ENCODE assay signal across 10 cellular contexts in genomic region chr1:24021403-24022266, GRCh38. TPM values are rescaled to one million over a fixed set of nuclear protein-coding genes. Genes with fewer than 3 reads are reported as not detected.
DNase-seq lines count a peak whose midpoint lies in the region; ATAC-seq and TF ChIP-seq lines count a peak whose summit lies in the region.
"Had no signal": no experiment of that assay in that cellular context is flagged by ENCODE, and none has a peak within 500 bp of the region (broad histone marks: within the 10 kb centered on the region; RNA-seq: fewer than 3 reads in every experiment).

No MANE protein-coding gene starts in this region.

- ATAC-seq in upper lobe of left lung (ENCODE audit: low FRiP score in 2 of 2), result no peak
- ATAC-seq in activated CD4-positive, alpha-beta T cell treated with anti-CD3 and anti-CD28 coated beads for 36 hours, result no peak

- TF ChIP-seq EP300 in upper lobe of left lung (IDR thresholded peaks at IDR 0.05), result no peak

- no peaks in the 10 kb centered on the region for H3K9me3 ChIP-seq in mesodermal cell (ENCODE audit: control insufficient read depth, low read length)
- H3K9me3 ChIP-seq in upper lobe of left lung, result no peaks in the 10 kb centered on the region

- H3K27ac Mint-ChIP-seq in activated CD4-positive, alpha-beta T cell treated with anti-CD3 and anti-CD28 coated beads for 36 hours, result no peak overlapping the region
- H3K27ac Mint-ChIP-seq: T-helper 1 cell treated with Interleukin-12 subunit alpha and Interleukin-12 subunit beta and Interleukin-4 antibody, amounts not matched to agents 30 μg/mL and 1 μg/mL, for 36 hours had no signal

- H3K4me1 ChIP-seq in mesodermal cell (ENCODE audit: control insufficient read depth, insufficient read depth, low read length, poor library complexity, severe bottlenecking) (peaks cover 36% of the 10 kb centered on the region), upper lobe of left lung (peaks cover 22 to 31% (median 28%) of the 10 kb centered on the region in 4 donors)

- CTCF ChIA-PET in activated CD4-positive, alpha-beta T cell treated with anti-CD3 and anti-CD28 coated beads for 36 hours (lab: Charles Lee), result interaction anchor here (0.6 to 0.7 kb wide), 2 partner anchors 63 to 839 kb away, joined by 3 read pairs; no protein-coding TSS in a partner anchor

- no peaks in the 10 kb centered on the region for H3K36me3 Mint-ChIP-seq in activated CD4-positive, alpha-beta T cell treated with anti-CD3 and anti-CD28 coated beads for 36 hours (ENCODE audit: low read depth)

- H3K27me3 Mint-ChIP-seq in activated CD4-positive, alpha-beta T cell treated with anti-CD3 and anti-CD28 coated beads for 36 hours, result no peaks in the 10 kb centered on the region

- H3K27me3 ChIP-seq in upper lobe of left lung, result no peaks in the 10 kb centered on the region

- no peaks in the 10 kb centered on the region for H3K4me1 Mint-ChIP-seq in activated CD4-positive, alpha-beta T cell treated with anti-CD3 and anti-CD28 coated beads for 36 hours

- H3K27ac ChIP-seq in mesodermal cell (ENCODE audit: low read depth, low read length, severe bottlenecking) (peak overlapping the region; percentile 82), upper lobe of left lung (peak overlapping the region in 3 of 4 donors; percentile 72 to 89 (median 83))
- H3K27ac ChIP-seq: KMS-11 had no signal

- DNase-seq in NCI-H146 treated with DMSO at 0.1 percent for 48 hours (lab: John Stamatoyannopoulos, UW; ENCODE audit: unreplicated experiment) (peak; percentile 28), cerebellar cortex (ENCODE audit: low spot score) (peak; percentile 16), upper lobe of left lung (no peak), NCI-H2171 treated with DMSO at 0.1 percent for 48 hours (lab: John Stamatoyannopoulos, UW) (no peak), HK-2 (ENCODE audit: unreplicated experiment) (no peak)
- DNase-seq in activated CD4-positive, alpha-beta T cell treated with anti-CD3 and anti-CD28 coated beads for 36 hours, result no peak
- DNase-seq: NCI-H446 had no signal

- TF ChIP-seq POLR2A in upper lobe of left lung (IDR thresholded peaks at IDR 0.05), result no peak

- 97 to 100% methylated on average over 5 to 7 of the region's 7 CpGs for WGBS in mesodermal cell (ENCODE audit: insufficient coverage in 2 of 2), 2 experiments
- 80 to 82% methylated on average over 7 of the region's 7 CpGs for WGBS in upper lobe of left lung, 2 donors

- H3K4me3 ChIP-seq in mesodermal cell (ENCODE audit: extremely low read depth, insufficient read depth, low read length, poor library complexity, severe bottlenecking) (no peak overlapping the region), upper lobe of left lung (no peak overlapping the region)

- H3K36me3 ChIP-seq in mesodermal cell (ENCODE audit: control insufficient read depth, insufficient read depth, low read length) (no peaks in the 10 kb centered on the region), upper lobe of left lung (no peaks in the 10 kb centered on the region)

- no peak for TF ChIP-seq CTCF in upper lobe of left lung (IDR thresholded peaks at IDR 0.05)

- no peak overlapping the region for H3K4me3 Mint-ChIP-seq in activated CD4-positive, alpha-beta T cell treated with anti-CD3 and anti-CD28 coated beads for 36 hours
- H3K4me3 Mint-ChIP-seq: T-helper 1 cell treated with Interleukin-12 subunit alpha and Interleukin-12 subunit beta and Interleukin-4 antibody, amounts not matched to agents 30 μg/mL and 1 μg/mL, for 36 hours had no signal

- H3K9me3 Mint-ChIP-seq in activated CD4-positive, alpha-beta T cell treated with anti-CD3 and anti-CD28 coated beads for 36 hours (ENCODE audit: low read depth), result no peaks in the 10 kb centered on the region
- H3K9me3 Mint-ChIP-seq: T-helper 1 cell treated with Interleukin-12 subunit alpha and Interleukin-12 subunit beta and Interleukin-4 antibody, amounts not matched to agents 30 μg/mL and 1 μg/mL, for 36 hours had no signal

- intact Hi-C loops in activated CD4-positive, alpha-beta T cell treated with anti-CD3 and anti-CD28 coated beads for 36 hours (cut with DNase I, micrococcal nuclease), result no loop called here

- POLR2A ChIA-PET in activated CD4-positive, alpha-beta T cell treated with anti-CD3 and anti-CD28 coated beads for 36 hours (lab: Charles Lee), result no interaction called here

RNA-seq across cellular contexts. Expression of gene SRSF10, which starts 41.5 kb away (rescaled TPM):
- 88.4 TPM for polyA plus RNA-seq in mesodermal cell (2013, experiment 1 of 2)
- polyA plus RNA-seq in mesodermal cell (2013, experiment 2 of 2), result 95.4 TPM
- 100 to 1,000 TPM in 2 of 6 donors, 10 to 100 TPM in 4; 66.3 to 187 (median 88.7) TPM for total RNA-seq in upper lobe of left lung
- 100 to 1,000 TPM; 213 to 225 TPM for total RNA-seq in activated CD4-positive, alpha-beta T cell treated with anti-CD3 and anti-CD28 coated beads for 36 hours

Comparison
In these comparisons a context has a peak if more than half of its experiments do, and no peak if none do; other contexts are left out.
1. DNase-seq: peak in NCI-H146 treated with DMSO at 0.1 percent for 48 hours (single experiment) and cerebellar cortex (single experiment); none in upper lobe of left lung (0 of 2), NCI-H2171 treated with DMSO at 0.1 percent for 48 hours (single experiment), activated CD4-positive, alpha-beta T cell treated with anti-CD3 and anti-CD28 coated beads for 36 hours (single experiment) and HK-2 (single experiment).